8 cellular contexts compared by ENCODE assay signal in genomic region chr17:43694081-43694870, GRCh38. TPM values are rescaled to one million over a fixed set of nuclear protein-coding genes. Genes with fewer than 3 reads are reported as not detected.
DNase-seq lines count a peak whose midpoint lies in the region; ATAC-seq lines count a peak whose summit lies in the region.

No MANE protein-coding gene starts in this region.

- intact Hi-C loops in left ventricle myocardium superior (cut with micrococcal nuclease): loop anchor here (2.0 kb wide), 1 partner anchor 67 kb away; no protein-coding TSS in a partner anchor

- peak; percentile 42 for DNase-seq in NK-92 treated with Interleukin-12 subunit alpha and Interleukin-12 subunit beta, amount 100 ng/mL, for 24 hours (lab: John Stamatoyannopoulos, UW)
- DNase-seq in NK-92 (lab: John Stamatoyannopoulos, UW; ENCODE audit: unreplicated experiment) (no peak), NCI-H146 (lab: John Stamatoyannopoulos, UW) (peak; percentile 79), T-helper 1 cell (peak; percentile 45 to 73 (median 61)), amniotic epithelial cell (ENCODE audit: low read depth) (peak; percentile 73), left ventricle myocardium superior (peak; percentile 79), renal cortical epithelial cell (ENCODE audit: low read depth) (peak; percentile 73)

- peak; percentile 82 for ATAC-seq in left ventricle myocardium superior
- no peak for ATAC-seq in GM18870 (IDR thresholded peaks at IDR 0.05; ENCODE audit: unreplicated experiment)

RNA-seq across cellular contexts. Expression of gene MEOX1, which starts 32.6 kb away (rescaled TPM):
- 11.1 TPM for total RNA-seq in left ventricle myocardium superior
- 11.1 TPM in 1 of 2 replicates, not detected in the other for total RNA-seq in renal cortical epithelial cell
